2 cellular contexts compared by ENCODE assay signal in the genomic region with DNA sequence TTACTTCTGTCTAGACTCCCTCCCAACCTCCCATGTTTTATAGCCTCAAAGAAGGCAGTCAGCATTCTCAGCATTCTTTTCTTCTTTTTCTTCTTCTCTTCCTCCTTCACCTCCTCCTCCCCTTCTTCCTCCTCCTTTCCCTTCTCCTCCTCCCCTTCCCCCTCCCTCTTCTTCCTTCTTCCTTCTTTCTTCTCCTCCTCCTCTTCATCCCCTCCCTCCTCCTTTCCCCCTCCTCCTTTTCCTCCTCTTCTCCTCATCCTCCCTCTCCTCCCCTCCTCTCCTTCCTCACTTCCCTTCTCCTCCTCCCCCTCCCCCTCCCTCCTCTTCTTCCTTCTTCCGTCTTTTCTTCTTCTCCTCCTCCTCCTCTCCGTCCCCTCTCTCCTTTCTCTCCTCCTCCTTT.
A peak's percentile ranks its signal among the peaks of the same experiment; 100 is the strongest.
TF ChIP-seq lines count a peak whose summit lies in the region.

No MANE protein-coding gene starts in this region.

TF ChIP-seq in HEK293, 187 proteins besides CTCF, POLR2A, EP300 and RAD21:
- TF ChIP-seq, protein P1, sequence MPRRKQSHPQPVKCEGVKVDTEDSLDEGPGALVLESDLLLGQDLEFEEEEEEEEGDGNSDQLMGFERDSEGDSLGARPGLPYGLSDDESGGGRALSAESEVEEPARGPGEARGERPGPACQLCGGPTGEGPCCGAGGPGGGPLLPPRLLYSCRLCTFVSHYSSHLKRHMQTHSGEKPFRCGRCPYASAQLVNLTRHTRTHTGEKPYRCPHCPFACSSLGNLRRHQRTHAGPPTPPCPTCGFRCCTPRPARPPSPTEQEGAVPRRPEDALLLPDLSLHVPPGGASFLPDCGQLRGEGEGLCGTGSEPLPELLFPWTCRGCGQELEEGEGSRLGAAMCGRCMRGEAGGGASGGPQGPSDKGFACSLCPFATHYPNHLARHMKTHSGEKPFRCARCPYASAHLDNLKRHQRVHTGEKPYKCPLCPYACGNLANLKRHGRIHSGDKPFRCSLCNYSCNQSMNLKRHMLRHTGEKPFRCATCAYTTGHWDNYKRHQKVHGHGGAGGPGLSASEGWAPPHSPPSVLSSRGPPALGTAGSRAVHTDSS (tag by site-specific recombination; IDR thresholded peaks at IDR 0.05): peak; percentile 56
- TF ChIP-seq ZNF10 (tag by site-specific recombination; IDR thresholded peaks at IDR 0.05): no peak
- TF ChIP-seq, protein P2, sequence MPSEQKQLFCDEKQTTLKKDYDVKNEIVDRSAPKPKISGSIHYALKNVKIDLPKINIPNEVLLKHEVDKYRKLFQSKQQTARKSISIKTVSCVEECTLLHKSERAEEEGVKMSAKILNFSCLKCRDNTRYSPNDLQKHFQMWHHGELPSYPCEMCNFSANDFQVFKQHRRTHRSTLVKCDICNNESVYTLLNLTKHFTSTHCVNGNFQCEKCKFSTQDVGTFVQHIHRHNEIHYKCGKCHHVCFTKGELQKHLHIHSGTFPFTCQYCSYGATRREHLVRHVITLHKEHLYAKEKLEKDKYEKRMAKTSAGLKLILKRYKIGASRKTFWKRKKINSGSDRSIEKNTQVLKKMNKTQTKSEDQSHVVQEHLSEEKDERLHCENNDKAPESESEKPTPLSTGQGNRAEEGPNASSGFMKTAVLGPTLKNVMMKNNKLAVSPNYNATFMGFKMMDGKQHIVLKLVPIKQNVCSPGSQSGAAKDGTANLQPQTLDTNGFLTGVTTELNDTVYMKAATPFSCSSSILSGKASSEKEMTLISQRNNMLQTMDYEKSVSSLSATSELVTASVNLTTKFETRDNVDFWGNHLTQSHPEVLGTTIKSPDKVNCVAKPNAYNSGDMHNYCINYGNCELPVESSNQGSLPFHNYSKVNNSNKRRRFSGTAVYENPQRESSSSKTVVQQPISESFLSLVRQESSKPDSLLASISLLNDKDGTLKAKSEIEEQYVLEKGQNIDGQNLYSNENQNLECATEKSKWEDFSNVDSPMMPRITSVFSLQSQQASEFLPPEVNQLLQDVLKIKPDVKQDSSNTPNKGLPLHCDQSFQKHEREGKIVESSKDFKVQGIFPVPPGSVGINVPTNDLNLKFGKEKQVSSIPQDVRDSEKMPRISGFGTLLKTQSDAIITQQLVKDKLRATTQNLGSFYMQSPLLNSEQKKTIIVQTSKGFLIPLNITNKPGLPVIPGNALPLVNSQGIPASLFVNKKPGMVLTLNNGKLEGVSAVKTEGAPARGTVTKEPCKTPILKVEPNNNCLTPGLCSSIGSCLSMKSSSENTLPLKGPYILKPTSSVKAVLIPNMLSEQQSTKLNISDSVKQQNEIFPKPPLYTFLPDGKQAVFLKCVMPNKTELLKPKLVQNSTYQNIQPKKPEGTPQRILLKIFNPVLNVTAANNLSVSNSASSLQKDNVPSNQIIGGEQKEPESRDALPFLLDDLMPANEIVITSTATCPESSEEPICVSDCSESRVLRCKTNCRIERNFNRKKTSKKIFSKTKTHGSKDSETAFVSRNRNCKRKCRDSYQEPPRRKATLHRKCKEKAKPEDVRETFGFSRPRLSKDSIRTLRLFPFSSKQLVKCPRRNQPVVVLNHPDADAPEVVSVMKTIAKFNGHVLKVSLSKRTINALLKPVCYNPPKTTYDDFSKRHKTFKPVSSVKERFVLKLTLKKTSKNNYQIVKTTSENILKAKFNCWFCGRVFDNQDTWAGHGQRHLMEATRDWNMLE (tag by site-specific recombination; conservative IDR thresholded peaks at IDR 0.05; ENCODE audit: low read depth): no peak
- no peak for TF ChIP-seq ZNF549 (tag by site-specific recombination; IDR thresholded peaks at IDR 0.05)
- TF ChIP-seq, protein P3, sequence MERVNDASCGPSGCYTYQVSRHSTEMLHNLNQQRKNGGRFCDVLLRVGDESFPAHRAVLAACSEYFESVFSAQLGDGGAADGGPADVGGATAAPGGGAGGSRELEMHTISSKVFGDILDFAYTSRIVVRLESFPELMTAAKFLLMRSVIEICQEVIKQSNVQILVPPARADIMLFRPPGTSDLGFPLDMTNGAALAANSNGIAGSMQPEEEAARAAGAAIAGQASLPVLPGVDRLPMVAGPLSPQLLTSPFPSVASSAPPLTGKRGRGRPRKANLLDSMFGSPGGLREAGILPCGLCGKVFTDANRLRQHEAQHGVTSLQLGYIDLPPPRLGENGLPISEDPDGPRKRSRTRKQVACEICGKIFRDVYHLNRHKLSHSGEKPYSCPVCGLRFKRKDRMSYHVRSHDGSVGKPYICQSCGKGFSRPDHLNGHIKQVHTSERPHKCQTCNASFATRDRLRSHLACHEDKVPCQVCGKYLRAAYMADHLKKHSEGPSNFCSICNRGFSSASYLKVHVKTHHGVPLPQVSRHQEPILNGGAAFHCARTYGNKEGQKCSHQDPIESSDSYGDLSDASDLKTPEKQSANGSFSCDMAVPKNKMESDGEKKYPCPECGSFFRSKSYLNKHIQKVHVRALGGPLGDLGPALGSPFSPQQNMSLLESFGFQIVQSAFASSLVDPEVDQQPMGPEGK (tag by site-specific recombination; IDR thresholded peaks at IDR 0.05): no peak
- TF ChIP-seq ZNF366 (tag by site-specific recombination; conservative IDR thresholded peaks at IDR 0.05): peak; percentile 62
- TF ChIP-seq PRDM1 (tag by site-specific recombination; IDR thresholded peaks at IDR 0.05): 0 out of 2 replicates have a peak, but pooled peaks have one; percentile 8
- TF ChIP-seq ZNF169 (tag by site-specific recombination; IDR thresholded peaks at IDR 0.05): no peak

TF ChIP-seq in K562, 482 proteins besides CTCF, POLR2A, EP300 and RAD21:
- TF ChIP-seq PHF21A (IDR thresholded peaks at IDR 0.05; ENCODE audit: borderline replicate concordance, low read depth) (no peak), ZNF253 (CRISPR knock-in tag; conservative IDR thresholded peaks at IDR 0.05) (no peak), SRSF3 (IDR thresholded peaks at IDR 0.05; ENCODE audit: insufficient read depth, low read length) (no peak), KLF16 (IDR thresholded peaks at IDR 0.05) (no peak), NCOA2 (IDR thresholded peaks at IDR 0.05; ENCODE audit: partially characterized antibody in 2 of 2) (no peak), ZNF263 (CRISPR knock-in tag; IDR thresholded peaks at IDR 0.05; ENCODE audit: borderline replicate concordance) (peak; percentile 73)
- TF ChIP-seq, protein P4, sequence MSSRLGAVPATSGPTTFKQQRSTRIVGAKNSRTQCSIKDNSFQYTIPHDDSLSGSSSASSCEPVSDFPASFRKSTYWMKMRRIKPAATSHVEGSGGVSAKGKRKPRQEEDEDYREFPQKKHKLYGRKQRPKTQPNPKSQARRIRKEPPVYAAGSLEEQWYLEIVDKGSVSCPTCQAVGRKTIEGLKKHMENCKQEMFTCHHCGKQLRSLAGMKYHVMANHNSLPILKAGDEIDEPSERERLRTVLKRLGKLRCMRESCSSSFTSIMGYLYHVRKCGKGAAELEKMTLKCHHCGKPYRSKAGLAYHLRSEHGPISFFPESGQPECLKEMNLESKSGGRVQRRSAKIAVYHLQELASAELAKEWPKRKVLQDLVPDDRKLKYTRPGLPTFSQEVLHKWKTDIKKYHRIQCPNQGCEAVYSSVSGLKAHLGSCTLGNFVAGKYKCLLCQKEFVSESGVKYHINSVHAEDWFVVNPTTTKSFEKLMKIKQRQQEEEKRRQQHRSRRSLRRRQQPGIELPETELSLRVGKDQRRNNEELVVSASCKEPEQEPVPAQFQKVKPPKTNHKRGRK (tag; IDR thresholded peaks at IDR 0.05): peak; percentile 60
